Comparison of ENCODE assay signal across 31 cellular contexts in genomic region chr15:98280576-98280975, GRCh38.
"Had no signal": no experiment of that assay in that cellular context is flagged by ENCODE, and none has a peak within 500 bp of the region (broad histone marks: within the 10 kb centered on the region; RNA-seq: fewer than 3 reads in every experiment).

No MANE protein-coding gene starts in this region.

- H3K79me2 ChIP-seq: hepatocyte had no signal

- H3K36me3 ChIP-seq: adrenal gland, esophagus squamous epithelium, gastroesophageal sphincter, heart right ventricle, WERI-Rb-1 had no signal

- H3K27me3 ChIP-seq: body of pancreas, hepatocyte had no signal

- H3K4me1 ChIP-seq: adrenal gland, body of pancreas, esophagus squamous epithelium, gastroesophageal sphincter, heart right ventricle had no signal

- H2AFZ ChIP-seq: hepatocyte had no signal

- H3K9me3 ChIP-seq: adrenal gland, body of pancreas, esophagus squamous epithelium, gastroesophageal sphincter, heart right ventricle had no signal

- H3K27ac ChIP-seq: adrenal gland, body of pancreas, esophagus squamous epithelium, gastroesophageal sphincter, heart right ventricle, hepatocyte, WERI-Rb-1 had no signal

- DNase-seq: activated CD4-positive, alpha-beta memory T cell treated with anti-CD3 and anti-CD28 coated beads for 36 hours; activated CD4-positive, alpha-beta T cell treated with anti-CD3 and anti-CD28 coated beads for 36 hours; activated CD4-positive, alpha-beta T cell treated with anti-CD3 and anti-CD28 coated beads, Interleukin-2, amount 10 ng/mL, durations not matched to agents 24 days and 14 days; activated CD4-positive, CD25-positive, alpha-beta regulatory T cell; activated CD4-positive, CD25-positive, alpha-beta regulatory T cell treated with anti-CD3 and anti-CD28 coated beads, Interleukin-2, amount 50 U/mL, for 72 hours; activated CD8-positive, alpha-beta memory T cell treated with anti-CD3 and anti-CD28 coated beads, Interleukin-2, amount 10 ng/mL, durations not matched to agents 7 days and 5 days; activated CD8-positive, alpha-beta memory T cell treated with anti-CD3 and anti-CD28 coated beads, Interleukin-2, amount 50 U/mL, for 4 hours; activated CD8-positive, alpha-beta T cell treated with anti-CD3 and anti-CD28 coated beads, Interleukin-2, amount 10 ng/mL, durations not matched to agents 7 days and 5 days; activated effector memory CD4-positive, alpha-beta T cell treated with anti-CD3 and anti-CD28 coated beads, Interleukin-2, amount 50 U/mL, for 16 hours; activated naive CD4-positive, alpha-beta T cell treated with anti-CD3 and anti-CD28 coated beads for 36 hours; activated naive CD8-positive, alpha-beta T cell treated with anti-CD3 and anti-CD28 coated beads for 36 hours; activated naive CD8-positive, alpha-beta T cell treated with anti-CD3 and anti-CD28 coated beads, Interleukin-2, amount 50 U/mL, for 24 hours; activated T-cell treated with anti-CD3 and anti-CD28 coated beads, Interleukin-2, amount 50 U/mL, for 1 hour; activated T-cell treated with anti-CD3 and anti-CD28 coated beads, Interleukin-2, amount 50 U/mL, for 48 hours; adrenal gland; amygdala; aorta; body of pancreas; caudate nucleus; cortex of kidney; dermis blood vessel endothelial cell; effector CD4-positive, alpha-beta T cell; effector memory CD8-positive, alpha-beta T cell; erythroblast; esophagus squamous epithelium; foreskin melanocyte; heart right ventricle; T1000; WERI-Rb-1 had no signal

- ATAC-seq: activated CD4-positive, alpha-beta T cell treated with anti-CD3 and anti-CD28 coated beads for 36 hours; activated CD8-positive, alpha-beta memory T cell treated with anti-CD3 and anti-CD28 coated beads, Interleukin-2, amount 10 ng/mL, durations not matched to agents 7 days and 5 days; activated CD8-positive, alpha-beta T cell treated with anti-CD3 and anti-CD28 coated beads, Interleukin-2, amount 10 ng/mL, durations not matched to agents 7 days and 5 days; activated naive CD8-positive, alpha-beta T cell treated with anti-CD3 and anti-CD28 coated beads, Interleukin-2, amount 50 U/mL, for 24 hours; body of pancreas; effector memory CD8-positive, alpha-beta T cell; gastroesophageal sphincter; heart right ventricle had no signal

- H3K4me3 ChIP-seq: adrenal gland, body of pancreas, esophagus squamous epithelium, gastroesophageal sphincter, heart right ventricle, hepatocyte had no signal

- H3K4me2 ChIP-seq: hepatocyte had no signal
